Comparison of ENCODE assay signal across 8 cellular contexts in genomic region chrX:115949900-115950822, GRCh38.
A peak's percentile ranks its signal among the peaks of the same experiment; 100 is the strongest.
DNase-seq lines count a peak whose midpoint lies in the region; ATAC-seq, FAIRE-seq and TF ChIP-seq lines count a peak whose summit lies in the region.

No MANE protein-coding gene starts in this region.

- no peaks in the 10 kb centered on the region for H4K20me1 ChIP-seq in BLaER1 treated with 17β-estradiol and CSF1 and Interleukin-3, amounts not matched to agents 10 nM and 100 nM
- H4K20me1 ChIP-seq in PC-9 (ENCODE audit: insufficient read depth), result peaks cover 10% of the 10 kb centered on the region

- peaks cover 0 to 41% (median 23%) of the 10 kb centered on the region in 10 experiments; a peak in 12 of 20 replicates for H3K4me1 ChIP-seq in BLaER1 treated with 17β-estradiol and CSF1 and Interleukin-3, amounts not matched to agents 10 nM and 100 nM
- H3K4me1 ChIP-seq in PC-9 (replicated peaks; ENCODE audit: insufficient read depth), result no peaks in the 10 kb centered on the region
- H3K4me1 ChIP-seq in kidney (ENCODE audit: control insufficient read depth in 1 of 2, insufficient read depth in 1 of 2, low read depth in 1 of 2, low read length in 2 of 2), result no peaks in the 10 kb centered on the region

- ATAC-seq in GM18861 (IDR thresholded peaks at IDR 0.05; ENCODE audit: unreplicated experiment) (no peak), GM21447 (IDR thresholded peaks at IDR 0.05; ENCODE audit: unreplicated experiment) (no peak), HG02870 (IDR thresholded peaks at IDR 0.05; ENCODE audit: unreplicated experiment) (no peak)

- intact Hi-C loops in PC-9 (cut with micrococcal nuclease; ENCODE audit: unreplicated experiment) (loop anchor here (10.0 kb wide), 1 partner anchor 295 kb away; no protein-coding TSS in a partner anchor), kidney (cut with DNase I) (no loop called here)

- no peak overlapping the region for H2AFZ ChIP-seq in PC-9

- H3K79me2 ChIP-seq in PC-9 (ENCODE audit: low read depth), result peaks cover 26% of the 10 kb centered on the region

- no peaks in the 10 kb centered on the region for H3K36me3 ChIP-seq in BLaER1 treated with 17β-estradiol and CSF1 and Interleukin-3, amounts not matched to agents 10 nM and 100 nM
- H3K36me3 ChIP-seq in PC-9 (ENCODE audit: low read depth) (no peaks in the 10 kb centered on the region), kidney (ENCODE audit: control insufficient read depth in 1 of 2, insufficient read depth in 2 of 2, low read length in 2 of 2) (no peaks in the 10 kb centered on the region)

- peak; percentile 72 for TF ChIP-seq RAD21 in Ishikawa (IDR thresholded peaks at IDR 0.05; ENCODE audit: low read depth)

- BruUV-seq in PC-9 (replicated peaks; lab: Mats Ljungman, UMichigan), result no TSS peak

- H3K4me3 ChIP-seq in BLaER1 treated with 17β-estradiol and CSF1 and Interleukin-3, amounts not matched to agents 10 nM and 100 nM, result 0 out of 20 replicates have a peak overlapping the region, but pooled peaks of 1 of the 10 experiments have one; percentile 35
- H3K4me3 ChIP-seq in PC-9, result no peak overlapping the region
- H3K4me3 ChIP-seq in kidney (ENCODE audit: low read length in 2 of 2), result no peak overlapping the region

- FAIRE-seq in kidney (lab: Jason Lieb, UNC), result no peak

- peak overlapping the region in 7 of 11 experiments; percentile 30 to 68 (median 56); a peak in 9 of 22 replicates for H3K27ac ChIP-seq in BLaER1 treated with 17β-estradiol and CSF1 and Interleukin-3, amounts not matched to agents 10 nM and 100 nM
- H3K27ac ChIP-seq in PC-9 (no peak overlapping the region), kidney (ENCODE audit: low read depth in 2 of 2, low read length in 2 of 2) (no peak overlapping the region)

- peak overlapping the region in 6 of 11 experiments; percentile 26 to 63 (median 47); a peak in 7 of 22 replicates for H3K9ac ChIP-seq in BLaER1 treated with 17β-estradiol and CSF1 and Interleukin-3, amounts not matched to agents 10 nM and 100 nM
- H3K9ac ChIP-seq in kidney (ENCODE audit: low read length in 2 of 2), result no peak overlapping the region

- peak; percentile 67 for TF ChIP-seq CTCF in PC-9 (conservative IDR thresholded peaks at IDR 0.05)
- no peak for TF ChIP-seq CTCF in kidney (IDR thresholded peaks at IDR 0.05; ENCODE audit: borderline replicate concordance, extremely low read depth, insufficient read depth)

- no peaks in the 10 kb centered on the region for H3K9me2 ChIP-seq in PC-9 (ENCODE audit: insufficient read depth)

- CTCF ChIA-PET in PC-9 (lab: Charles Lee), result no interaction called here

- peaks cover 34 to 79% (median 64%) of the 10 kb centered on the region in 11 experiments for H3K27me3 ChIP-seq in BLaER1 treated with 17β-estradiol and CSF1 and Interleukin-3, amounts not matched to agents 10 nM and 100 nM
- H3K27me3 ChIP-seq in PC-9 (ENCODE audit: insufficient read depth, low read depth), result no peaks in the 10 kb centered on the region

- H3F3A ChIP-seq in PC-9 (ENCODE audit: insufficient read depth, low read depth), result no peaks in the 10 kb centered on the region

- DNase-seq in PC-9 (peak; percentile 46 to 59), kidney (peak; percentile 74), 8988T (no peak)

- TF ChIP-seq EP300 in Ishikawa (IDR thresholded peaks at IDR 0.05; ENCODE audit: borderline replicate concordance), result no peak; the same call in 1 of the 2 replicates

- POLR2A ChIA-PET in PC-9 (lab: Charles Lee; ENCODE audit: unreplicated experiment), result no interaction called here

- no peaks in the 10 kb centered on the region for H3K9me3 ChIP-seq in BLaER1 treated with 17β-estradiol and CSF1 and Interleukin-3, amounts not matched to agents 10 nM and 100 nM (replicated peaks in 1 of 11)
- H3K9me3 ChIP-seq in PC-9 (ENCODE audit: insufficient read depth, low read depth) (no peaks in the 10 kb centered on the region), kidney (ENCODE audit: control insufficient read depth in 1 of 2, low read length in 2 of 2) (no peaks in the 10 kb centered on the region)

- peak overlapping the region; percentile 31 to 79 (median 59); a peak in 18 of 22 replicates for H3K4me2 ChIP-seq in BLaER1 treated with 17β-estradiol and CSF1 and Interleukin-3, amounts not matched to agents 10 nM and 100 nM
- H3K4me2 ChIP-seq in PC-9, result peak overlapping the region; percentile 51

TF ChIP-seq in Ishikawa, 13 proteins besides CTCF, POLR2A, EP300 and RAD21:
- TF ChIP-seq TCF12 (IDR thresholded peaks at IDR 0.05; ENCODE audit: low read depth), result peak; percentile 17; the same call in 1 of the 2 replicates
- 0 out of 2 replicates have a peak, but pooled peaks have one; percentile 4 for TF ChIP-seq TEAD4 (IDR thresholded peaks at IDR 0.05)
- no peak for TF ChIP-seq CEBPB (IDR thresholded peaks at IDR 0.05)

Comparison
In these comparisons a context has a peak if more than half of its experiments do, and no peak if none do; other contexts are left out.
1. H3K27ac ChIP-seq: peak in BLaER1 treated with 17β-estradiol and CSF1 and Interleukin-3, amounts not matched to agents 10 nM and 100 nM (7 of 11); none in PC-9 (single experiment) and kidney (0 of 2).
2. H3K9ac ChIP-seq: peak in BLaER1 treated with 17β-estradiol and CSF1 and Interleukin-3, amounts not matched to agents 10 nM and 100 nM (6 of 11); none in kidney (0 of 2).